ENCODE assay signal across 13 cellular contexts in the genomic region with DNA sequence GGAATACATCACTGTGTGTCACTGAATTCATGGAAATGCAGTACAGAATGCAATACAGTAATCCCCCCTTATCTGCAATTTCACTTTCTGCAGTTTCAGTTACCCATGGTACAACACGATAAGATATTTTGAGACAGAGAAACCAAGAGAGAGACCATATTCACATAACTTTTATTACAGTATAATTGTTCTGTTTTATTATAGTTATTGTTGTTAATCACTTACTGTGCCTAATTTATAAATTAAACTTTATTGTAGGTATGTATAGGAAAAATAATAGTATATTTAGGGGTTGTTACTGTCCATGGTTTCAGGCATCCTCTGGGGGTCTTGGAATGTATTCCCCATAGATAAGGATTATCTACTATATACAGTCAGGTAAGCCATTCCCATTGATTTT.
DNase-seq lines count a peak whose midpoint lies in the region; ATAC-seq and TF ChIP-seq lines count a peak whose summit lies in the region.
"Had no signal": no experiment of that assay in that cellular context is flagged by ENCODE, and none has a peak within 500 bp of the region (broad histone marks: within the 10 kb centered on the region; RNA-seq: fewer than 3 reads in every experiment).

No MANE protein-coding gene starts in this region.

- H3K9me3 Mint-ChIP-seq in activated T-cell treated with anti-CD3 and anti-CD28 coated beads, Interleukin-2, amount 50 U/mL, for 72 hours, result peaks cover 0 to 2% of the 10 kb centered on the region in 2 donors

- peaks cover 6 to 23% of the 10 kb centered on the region in 2 donors for H3K36me3 Mint-ChIP-seq in activated T-cell treated with anti-CD3 and anti-CD28 coated beads, Interleukin-2, amount 50 U/mL, for 72 hours (ENCODE audit: insufficient read depth in 2 of 2)

- peaks cover 92% of the 10 kb centered on the region for H3K4me1 Mint-ChIP-seq in activated T-cell treated with anti-CD3 and anti-CD28 coated beads, Interleukin-2, amount 50 U/mL, for 72 hours (ENCODE audit: low read depth)

- H3K27me3 ChIP-seq in brain microvascular endothelial cell (replicated peaks) (no peaks in the 10 kb centered on the region), upper lobe of right lung (no peaks in the 10 kb centered on the region)
- H3K27me3 ChIP-seq: ovary, Peyer's patch, tibial nerve had no signal

- peak overlapping the region; percentile 72 for H3K27ac ChIP-seq in brain microvascular endothelial cell
- peak overlapping the region; percentile 31 for H3K27ac ChIP-seq in mesodermal cell (ENCODE audit: low read depth, low read length, severe bottlenecking)
- peak overlapping the region; percentile 2 for H3K27ac ChIP-seq in upper lobe of right lung
- H3K27ac ChIP-seq: ovary had no signal

- H3K4me1 ChIP-seq in mesodermal cell (ENCODE audit: control insufficient read depth, insufficient read depth, low read length, poor library complexity, severe bottlenecking) (peaks cover 20% of the 10 kb centered on the region), upper lobe of right lung (peaks cover 75% of the 10 kb centered on the region)

- H3K4me3 Mint-ChIP-seq in activated T-cell treated with anti-CD3 and anti-CD28 coated beads, Interleukin-2, amount 50 U/mL, for 72 hours, result peak overlapping the region in 1 of 2 donors; percentile 29

- peak overlapping the region; percentile 6 for H3K27ac Mint-ChIP-seq in activated T-cell treated with anti-CD3 and anti-CD28 coated beads, Interleukin-2, amount 50 U/mL, for 72 hours

- no CpG with 5 or more reads among the region's 1 CpG for WGBS in mesodermal cell (ENCODE audit: insufficient coverage in 2 of 2), 2 experiments

- no peak for ATAC-seq in activated T-cell treated with anti-CD3 and anti-CD28 coated beads, Interleukin-2, amount 50 U/mL, for 72 hours (replicated peaks in 1 of 2)
- no peak for ATAC-seq in upper lobe of right lung
- ATAC-seq in activated CD4-positive, CD25-positive, alpha-beta regulatory T cell treated with anti-CD3 and anti-CD28 coated beads, Interleukin-2, amount 50 U/mL, for 24 hours, result no peak

- H3K9me3 ChIP-seq in mesodermal cell (ENCODE audit: control insufficient read depth, low read length) (peaks cover 6% of the 10 kb centered on the region), upper lobe of right lung (no peaks in the 10 kb centered on the region)
- H3K9me3 ChIP-seq: ovary, Peyer's patch had no signal

- DNase-seq in activated T-cell treated with anti-CD3 and anti-CD28 coated beads, Interleukin-2, amount 50 U/mL, for 72 hours, result no peak
- no peak for DNase-seq in activated T-cell treated with anti-CD3 and anti-CD28 coated beads, Interleukin-2, amount 50 U/mL, for 1 hour
- DNase-seq in brain microvascular endothelial cell (no peak), upper lobe of right lung (no peak), GM20000 (ENCODE audit: low spot score) (no peak)
- DNase-seq in effector CD8-positive, alpha-beta T cell (lab: John Stamatoyannopoulos, UW), result no peak
- DNase-seq: activated gamma-delta T cell treated with Interleukin-2 at 50 U/mL for 16 hours, NCI-H1694 treated with DMSO at 0.1 percent for 48 hours, Peyer's patch had no signal

- TF ChIP-seq CTCF in brain microvascular endothelial cell (IDR thresholded peaks at IDR 0.05; ENCODE audit: low read depth, low read length, missing control alignments) (no peak), upper lobe of right lung (IDR thresholded peaks at IDR 0.05) (no peak), GM20000 (IDR thresholded peaks at IDR 0.05; ENCODE audit: extremely low read depth, missing control alignments) (no peak)

- peaks cover 3% of the 10 kb centered on the region for H3K36me3 ChIP-seq in brain microvascular endothelial cell (replicated peaks)
- H3K36me3 ChIP-seq in mesodermal cell (ENCODE audit: control insufficient read depth, insufficient read depth, low read length), result peaks cover 7% of the 10 kb centered on the region
- no peaks in the 10 kb centered on the region for H3K36me3 ChIP-seq in upper lobe of right lung
- H3K36me3 ChIP-seq: ovary had no signal

- intact Hi-C loops in upper lobe of right lung (cut with DNase I), result no loop called here

- H3K27me3 Mint-ChIP-seq in activated T-cell treated with anti-CD3 and anti-CD28 coated beads, Interleukin-2, amount 50 U/mL, for 72 hours (ENCODE audit: low read depth), result no peaks in the 10 kb centered on the region

- H3K4me3 ChIP-seq in brain microvascular endothelial cell (ENCODE audit: low read depth, low read length) (no peak overlapping the region), mesodermal cell (ENCODE audit: extremely low read depth, insufficient read depth, low read length, poor library complexity, severe bottlenecking) (no peak overlapping the region), upper lobe of right lung (no peak overlapping the region)
- H3K4me3 ChIP-seq: ovary, Peyer's patch, tibial nerve had no signal

- in situ Hi-C loops in brain microvascular endothelial cell (cut with HindIII; ENCODE audit: low pct_ligation_motif_present, low sequenced_read_pairs), result no loop called here

Comparison
In these comparisons a context has a peak if more than half of its experiments do, and no peak if none do; other contexts are left out.
1. H3K27ac ChIP-seq: peak in every context shown above with its lines; median percentile 72 in brain microvascular endothelial cell; 31 in mesodermal cell; 2 in upper lobe of right lung.